Comparison of ENCODE assay signal across 12 cellular contexts in genomic region chr1:205172729-205173366, GRCh38. TPM values are rescaled to one million over a fixed set of nuclear protein-coding genes. Genes with fewer than 3 reads are reported as not detected.
DNase-seq lines count a peak whose midpoint lies in the region; ATAC-seq and TF ChIP-seq lines count a peak whose summit lies in the region.
"Had no signal": no experiment of that assay in that cellular context is flagged by ENCODE, and none has a peak within 500 bp of the region (broad histone marks: within the 10 kb centered on the region; RNA-seq: fewer than 3 reads in every experiment).

No MANE protein-coding gene starts in this region.

- peak overlapping the region; percentile 23 for H3K27ac ChIP-seq in hepatocyte

- TF ChIP-seq CTCF in AG04449 (IDR thresholded peaks at IDR 0.05; ENCODE audit: insufficient read depth, low read length, missing control alignments) (no peak), HFF-Myc (IDR thresholded peaks at IDR 0.05; ENCODE audit: low read depth, low read length, missing control alignments) (no peak), hepatocyte (IDR thresholded peaks at IDR 0.05; ENCODE audit: poor library complexity) (no peak)

- H3K4me3 ChIP-seq in AG04449 (ENCODE audit: low read depth, low read length) (no peak overlapping the region), HFF-Myc (replicated peaks; ENCODE audit: low read depth, low read length) (no peak overlapping the region), hepatocyte (no peak overlapping the region)
- H3K4me3 ChIP-seq: stomach had no signal

- no peak overlapping the region for H2AFZ ChIP-seq in hepatocyte

- peaks cover 29% of the 10 kb centered on the region for H3K4me1 Mint-ChIP-seq in activated naive CD8-positive, alpha-beta T cell (ENCODE audit: low read depth)

- no peaks in the 10 kb centered on the region for H3K27me3 Mint-ChIP-seq in activated naive CD8-positive, alpha-beta T cell
- H3K27me3 Mint-ChIP-seq: brain had no signal

- no peaks in the 10 kb centered on the region for H4K20me1 ChIP-seq in hepatocyte (ENCODE audit: insufficient read depth, poor library complexity, severe bottlenecking)

- peak overlapping the region; percentile 19 for H3K27ac Mint-ChIP-seq in activated naive CD8-positive, alpha-beta T cell

- H3K36me3 Mint-ChIP-seq in activated naive CD8-positive, alpha-beta T cell = peaks cover 13% of the 10 kb centered on the region

- no peak overlapping the region for H3K4me2 ChIP-seq in hepatocyte

- H3K27me3 ChIP-seq in hepatocyte = no peaks in the 10 kb centered on the region
- H3K27me3 ChIP-seq: stomach had no signal

- CTCF ChIA-PET in AG04449 (lab: Yijun Ruan, JAX) = interaction anchor here (1.0 to 1.5 kb wide), 4 partner anchors 31 to 87 kb away, joined by 3 to 6 read pairs (median 5); no protein-coding TSS in a partner anchor

- DNase-seq in AG04449 (ENCODE audit: low read depth, low spot score) (peak; percentile 94), HFF-Myc (ENCODE audit: extremely low read depth, low read depth) (peak; percentile 93), hepatocyte (ENCODE audit: low spot score) (peak; percentile 26), NCI-H2107 treated with DMSO at 0.1 percent for 48 hours (lab: John Stamatoyannopoulos, UW; ENCODE audit: unreplicated experiment) (no peak), ureter (ENCODE audit: low spot score) (no peak)
- DNase-seq: right cardiac atrium, stomach, T-helper 9 cell had no signal

- no peaks in the 10 kb centered on the region for H3K36me3 ChIP-seq in hepatocyte (replicated peaks; ENCODE audit: insufficient read depth, low read depth)

- H3K9me2 ChIP-seq in hepatocyte (replicated peaks; ENCODE audit: insufficient read depth) = no peaks in the 10 kb centered on the region

- no peaks in the 10 kb centered on the region for H3K9me3 Mint-ChIP-seq in activated naive CD8-positive, alpha-beta T cell (ENCODE audit: low read depth)
- H3K9me3 Mint-ChIP-seq: brain had no signal

- peaks cover 3% of the 10 kb centered on the region for H3K79me2 ChIP-seq in hepatocyte

- peaks cover 3% of the 10 kb centered on the region for H3K4me1 ChIP-seq in hepatocyte (ENCODE audit: insufficient read depth)

- H3K9me3 ChIP-seq in hepatocyte (ENCODE audit: low read depth) = no peaks in the 10 kb centered on the region
- H3K9me3 ChIP-seq: stomach had no signal

- H3K4me3 Mint-ChIP-seq in activated naive CD8-positive, alpha-beta T cell = no peak overlapping the region
- H3K4me3 Mint-ChIP-seq: brain had no signal

- POLR2A ChIA-PET in AG04449 (lab: Yijun Ruan, JAX) = no interaction called here

- no peak for ATAC-seq in GM18909 (IDR thresholded peaks at IDR 0.05; ENCODE audit: poor library complexity, unreplicated experiment)
- no peak for ATAC-seq in HG03159 (IDR thresholded peaks at IDR 0.05; ENCODE audit: unreplicated experiment)
- ATAC-seq: right cardiac atrium had no signal

- 93% methylated on average over 4 of the region's 4 CpGs for WGBS in hepatocyte (ENCODE audit: low lambda C conversion rate, missing lambda C conversion rate)

RNA-seq across cellular contexts. Expression of gene DSTYK, which starts 38.7 kb away (rescaled TPM):
- total RNA-seq in hepatocyte (8.5 and 11.0 TPM in 2 replicates), ureter (12.6 TPM)
- 7.7 and 8.4 TPM in 2 replicates for polyA plus RNA-seq in hepatocyte

RNA-seq across cellular contexts. Expression of gene RBBP5, which starts 51.1 kb away (rescaled TPM):
- total RNA-seq in hepatocyte (15.3 and 16.7 TPM in 2 replicates), ureter (13.7 TPM)
- polyA plus RNA-seq in hepatocyte = 9.0 and 9.2 TPM in 2 replicates

RNA-seq across cellular contexts. Expression of gene TMCC2, which starts 54.9 kb away (rescaled TPM):
- total RNA-seq in hepatocyte (2.4 and 2.5 TPM in 2 replicates), ureter (0.55 TPM)
- 1.7 and 2.9 TPM in 2 replicates for polyA plus RNA-seq in hepatocyte

Comparison
In these comparisons a context has a peak if more than half of its experiments do, and no peak if none do; other contexts are left out.
1. DNase-seq: peak in AG04449 (single experiment), HFF-Myc (single experiment) and hepatocyte (single experiment); none in NCI-H2107 treated with DMSO at 0.1 percent for 48 hours (single experiment) and ureter (single experiment).